8 cellular contexts compared by ENCODE assay signal in the genomic region with DNA sequence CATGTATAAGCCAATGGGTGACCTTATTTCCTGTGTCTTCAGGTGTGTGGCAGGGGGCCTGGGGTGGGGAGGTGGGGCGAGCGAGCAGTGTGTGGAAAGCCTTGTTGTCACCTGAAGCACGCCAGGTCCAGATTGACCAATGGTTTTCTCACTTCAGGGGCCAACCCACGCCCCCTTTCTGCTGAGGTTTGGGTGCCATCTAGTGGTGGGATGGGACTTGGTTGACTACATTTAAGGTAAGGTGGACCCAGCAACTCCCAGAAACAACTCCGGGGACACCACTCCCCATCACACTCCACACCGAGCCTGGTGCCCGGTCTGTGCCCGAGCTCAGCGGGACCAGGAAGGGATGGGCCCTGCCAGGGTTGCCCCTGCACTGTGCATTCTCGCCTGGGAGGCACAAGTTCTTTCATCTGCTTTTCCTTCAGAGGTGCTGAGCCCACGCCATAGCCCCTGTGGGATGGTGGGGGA. TPM values are rescaled to one million over a fixed set of nuclear protein-coding genes. Genes with fewer than 3 reads are reported as not detected.
DNase-seq lines count a peak whose midpoint lies in the region; ATAC-seq and TF ChIP-seq lines count a peak whose summit lies in the region.

No MANE protein-coding gene starts in this region.

- no peaks in the 10 kb centered on the region for H3K4me1 ChIP-seq in lower lobe of right lung

- H3K27me3 ChIP-seq in H7 (ENCODE audit: control insufficient read depth, insufficient read depth, low read length) (no peaks in the 10 kb centered on the region), lower lobe of right lung (ENCODE audit: low read depth) (no peaks in the 10 kb centered on the region)

- intact Hi-C loops in lower lobe of right lung (cut with DNase I) = no loop called here

- H3K4me3 ChIP-seq in H7 (ENCODE audit: insufficient read depth, low read depth, low read length) (no peak overlapping the region), lower lobe of right lung (no peak overlapping the region)

- ATAC-seq in lower lobe of right lung = peak; percentile 77 to 81
- ATAC-seq in GM18873 (IDR thresholded peaks at IDR 0.05; ENCODE audit: low FRiP score, unreplicated experiment) = no peak

- peaks cover 18% of the 10 kb centered on the region for H3K36me3 ChIP-seq in H7 (replicated peaks; ENCODE audit: control insufficient read depth, insufficient read depth, low read length)
- H3K36me3 ChIP-seq in lower lobe of right lung = peaks cover 48% of the 10 kb centered on the region

- H3K27ac ChIP-seq in lower lobe of right lung = no peak overlapping the region

- peak; percentile 60 for TF ChIP-seq CTCF in lower lobe of right lung (IDR thresholded peaks at IDR 0.05)

- peak; percentile 92 for DNase-seq in AG20443 (ENCODE audit: low spot score)
- DNase-seq in H7 = peak; percentile 99
- peak; percentile 22 for DNase-seq in NCI-H446 treated with DMSO at 0.1 percent for 48 hours (lab: John Stamatoyannopoulos, UW)
- DNase-seq in activated CD4-positive, alpha-beta T cell treated with anti-CD3 and anti-CD28 coated beads for 48 hours = peak; percentile 74
- peak; percentile 87 for DNase-seq in dermis blood vessel endothelial cell
- DNase-seq in lower lobe of right lung = no peak
- DNase-seq in stimulated activated CD4-positive, alpha-beta T cell treated with anti-CD3 and anti-CD28 coated beads, TNF-alpha, amount 100 ng/mL, for 48 hours (ENCODE audit: low read depth in 3 of 3) = peak; percentile 23 to 50 (median 43)

- no peaks in the 10 kb centered on the region for H3K9me3 ChIP-seq in lower lobe of right lung

RNA-seq across cellular contexts. Expression of gene TPCN2, which starts 40.0 kb away (rescaled TPM):
- 11.8 and 13.2 TPM in 2 replicates for total RNA-seq in H7 (2014; rRNA removed; shearing (Covaris generic))
- total RNA-seq in dermis blood vessel endothelial cell (13.8 and 14.3 TPM in 2 replicates), lower lobe of right lung (18.2 TPM)
